ENCODE assay signal across 1 cellular context in genomic region chr4:38688676-38689355, GRCh38.
TF ChIP-seq lines count a peak whose summit lies in the region.

No MANE protein-coding gene starts in this region.

TF ChIP-seq in HepG2, 621 proteins besides CTCF, POLR2A, EP300 and RAD21 (continued from another document):
- TF ChIP-seq NR2F6 (IDR thresholded peaks at IDR 0.05) (no peak), NR2F6 (CRISPR knock-in tag; IDR thresholded peaks at IDR 0.05) (no peak), ZBTB33 (CRISPR knock-in tag; IDR thresholded peaks at IDR 0.05) (peak; percentile 27; the same call in 1 of the 2 replicates), NCOA5 (CRISPR knock-in tag; IDR thresholded peaks at IDR 0.05) (no peak), CBX1 (IDR thresholded peaks at IDR 0.05; ENCODE audit: low read depth) (no peak), PHF21A (CRISPR knock-in tag; IDR thresholded peaks at IDR 0.05) (no peak), ADNP (CRISPR knock-in tag; IDR thresholded peaks at IDR 0.05) (no peak), ZNF879 (CRISPR knock-in tag; IDR thresholded peaks at IDR 0.05) (no peak), HNRNPUL1 (IDR thresholded peaks at IDR 0.05; ENCODE audit: low read depth, low read length) (no peak), IRF2 (CRISPR knock-in tag; IDR thresholded peaks at IDR 0.05) (no peak), ZNF616 (CRISPR knock-in tag; IDR thresholded peaks at IDR 0.05; ENCODE audit: low read depth) (no peak), ZNF510 (CRISPR knock-in tag; IDR thresholded peaks at IDR 0.05; ENCODE audit: low read depth) (no peak), ZNF567 (CRISPR knock-in tag; IDR thresholded peaks at IDR 0.05; ENCODE audit: borderline replicate concordance) (no peak), ZNF235 (CRISPR knock-in tag; IDR thresholded peaks at IDR 0.05; ENCODE audit: borderline replicate concordance) (no peak), MZF1 (CRISPR knock-in tag; IDR thresholded peaks at IDR 0.05; ENCODE audit: borderline replicate concordance) (no peak), ZNF710 (CRISPR knock-in tag; IDR thresholded peaks at IDR 0.05; ENCODE audit: borderline replicate concordance) (no peak), ZNF737 (CRISPR knock-in tag; IDR thresholded peaks at IDR 0.05; ENCODE audit: borderline replicate concordance) (no peak)
